In genomic region chr9:77841739-77842386, GRCh38 we compare ENCODE assay signal across 8 cellular contexts.
DNase-seq lines count a peak whose midpoint lies in the region; ATAC-seq, FAIRE-seq and TF ChIP-seq lines count a peak whose summit lies in the region.

No MANE protein-coding gene starts in this region.

- no peak overlapping the region for H2BK120ac ChIP-seq in mesenchymal stem cell (ENCODE audit: low read depth, low read length)

- H3K18ac ChIP-seq in mesenchymal stem cell (ENCODE audit: low read depth in 1 of 2, low read length in 2 of 2): no peak overlapping the region

- no peaks in the 10 kb centered on the region for H3K9me3 ChIP-seq in mesenchymal stem cell (ENCODE audit: control insufficient read depth, low read length)

- no peaks in the 10 kb centered on the region for H3K36me3 Mint-ChIP-seq in immature natural killer cell

- WGBS in mesenchymal stem cell: 84% methylated on average over 2 of the region's 3 CpGs

- no peak overlapping the region for H2AK5ac ChIP-seq in mesenchymal stem cell (ENCODE audit: low read length, severe bottlenecking)

- H2BK12ac ChIP-seq in mesenchymal stem cell (ENCODE audit: low read length in 2 of 2): no peak overlapping the region

- ATAC-seq in GM21526 (IDR thresholded peaks at IDR 0.05; ENCODE audit: low FRiP score, unreplicated experiment): peak; percentile 93

- TF ChIP-seq CTCF in NB4 (IDR thresholded peaks at IDR 0.05; ENCODE audit: low read depth, low read length): peak; percentile 30
- TF ChIP-seq CTCF in fibroblast of pulmonary artery (IDR thresholded peaks at IDR 0.05; ENCODE audit: low read length, missing control alignments): peak; percentile 42

- H3K27me3 ChIP-seq in mesenchymal stem cell (ENCODE audit: control insufficient read depth in 1 of 2, insufficient read depth in 1 of 2, low read length in 2 of 2): no peaks in the 10 kb centered on the region

- no peak for TF ChIP-seq POLR2A in NB4 (IDR thresholded peaks at IDR 0.05; ENCODE audit: extremely low read depth, insufficient read length)

- no peak overlapping the region for H3K4me2 ChIP-seq in mesenchymal stem cell (ENCODE audit: low read length, poor library complexity, severe bottlenecking)

- no peak overlapping the region for H4K8ac ChIP-seq in mesenchymal stem cell (ENCODE audit: low read length)

- H3K4me1 ChIP-seq in mesenchymal stem cell (ENCODE audit: control insufficient read depth, insufficient read depth, low read depth, low read length): peaks cover 5% of the 10 kb centered on the region

- H3K9ac ChIP-seq in mesenchymal stem cell (ENCODE audit: low read length): no peak overlapping the region

- no peak overlapping the region for H2AFZ ChIP-seq in mesenchymal stem cell (ENCODE audit: low read depth, low read length)

- peaks cover 17% of the 10 kb centered on the region for H3K79me1 ChIP-seq in mesenchymal stem cell (replicated peaks; ENCODE audit: low read length, poor library complexity, severe bottlenecking)

- no peaks in the 10 kb centered on the region for H3K9me3 Mint-ChIP-seq in immature natural killer cell

- FAIRE-seq in frontal cortex (lab: Jason Lieb, UNC): no peak

- DNase-seq in ELR (ENCODE audit: low read depth): peak; percentile 32
- peak; percentile 37 for DNase-seq in NB4 (ENCODE audit: low read depth)
- no peak for DNase-seq in fibroblast of pulmonary artery (ENCODE audit: low read depth)
- DNase-seq in mesenchymal stem cell: no peak
- no peak for DNase-seq in stimulated activated CD4-positive, alpha-beta T cell treated with anti-CD3 and anti-CD28 coated beads, Interleukin-12 subunit alpha, Interleukin-12 subunit beta, amount 100 ng/mL, for 4 hours
- no peak for DNase-seq in immature natural killer cell
- DNase-seq in frontal cortex (ENCODE audit: low spot score in 2 of 2): no peak

- peaks cover 0 to 21% of the 10 kb centered on the region in 2 donors for H3K4me1 Mint-ChIP-seq in immature natural killer cell

- H3K36me3 ChIP-seq in mesenchymal stem cell (ENCODE audit: control insufficient read depth in 1 of 2, insufficient read depth in 2 of 2, low read depth in 1 of 2, low read length in 2 of 2): no peaks in the 10 kb centered on the region

- no peak overlapping the region for H3K4me3 Mint-ChIP-seq in immature natural killer cell

- H3K27me3 Mint-ChIP-seq in immature natural killer cell (ENCODE audit: low read depth in 3 of 3): peaks cover 0 to 5% (median 0%) of the 10 kb centered on the region in 3 donors

- H3K4me3 ChIP-seq in NB4 (ENCODE audit: low read depth, low read length) (no peak overlapping the region), fibroblast of pulmonary artery (replicated peaks; ENCODE audit: low read depth, low read length) (no peak overlapping the region), mesenchymal stem cell (ENCODE audit: insufficient read depth in 1 of 2, low read depth in 1 of 2, low read length in 2 of 2) (no peak overlapping the region)

- no peak overlapping the region for H3K14ac ChIP-seq in mesenchymal stem cell (ENCODE audit: low read length in 2 of 2)

- no peak overlapping the region for H3K27ac ChIP-seq in mesenchymal stem cell (ENCODE audit: low read length, poor library complexity, severe bottlenecking)

- H3K23ac ChIP-seq in mesenchymal stem cell (ENCODE audit: low read length in 2 of 2): no peak overlapping the region

- H3K27ac Mint-ChIP-seq in immature natural killer cell: no peak overlapping the region

- no peak overlapping the region for H3K4ac ChIP-seq in mesenchymal stem cell (ENCODE audit: low read depth in 1 of 2, low read length in 2 of 2)

- H2BK15ac ChIP-seq in mesenchymal stem cell (ENCODE audit: low read depth, poor library complexity, severe bottlenecking): no peak overlapping the region

- no peak overlapping the region for H2BK5ac ChIP-seq in mesenchymal stem cell (ENCODE audit: low read depth, low read length, poor library complexity, severe bottlenecking)

- H4K91ac ChIP-seq in mesenchymal stem cell (ENCODE audit: low read length): no peak overlapping the region

Comparison
In these comparisons a context has a peak if more than half of its experiments do, and no peak if none do; other contexts are left out.
1. DNase-seq: peak in ELR (single experiment) and NB4 (single experiment); none in fibroblast of pulmonary artery (single experiment), mesenchymal stem cell (single experiment), stimulated activated CD4-positive, alpha-beta T cell treated with anti-CD3 and anti-CD28 coated beads, Interleukin-12 subunit alpha, Interleukin-12 subunit beta, amount 100 ng/mL, for 4 hours (single experiment), immature natural killer cell (0 of 3) and frontal cortex (0 of 2).